In the genomic region with DNA sequence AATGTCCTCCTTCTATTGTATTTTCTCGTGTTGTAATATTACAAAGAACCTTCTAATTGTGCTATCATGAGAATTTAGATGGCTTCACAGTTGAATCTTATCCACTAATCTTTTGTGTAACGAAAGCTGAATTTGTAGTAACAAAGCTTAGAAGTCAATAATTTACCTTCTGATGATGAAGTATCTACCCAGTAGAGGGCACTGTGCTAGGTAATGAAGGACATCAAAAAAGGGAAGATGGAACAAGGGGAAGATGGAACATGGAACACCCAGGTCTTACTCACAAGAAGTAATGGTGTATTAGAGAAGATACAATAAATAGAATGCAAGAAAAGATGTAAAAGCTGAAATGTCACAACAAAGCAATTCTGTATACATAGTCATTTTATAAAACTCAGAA, we compare ENCODE assay signal across 12 cellular contexts.
DNase-seq lines count a peak whose midpoint lies in the region; ATAC-seq, FAIRE-seq and TF ChIP-seq lines count a peak whose summit lies in the region.
"Had no signal": no experiment of that assay in that cellular context is flagged by ENCODE, and none has a peak within 500 bp of the region (broad histone marks: within the 10 kb centered on the region; RNA-seq: fewer than 3 reads in every experiment).

No MANE protein-coding gene starts in this region.

- no peak overlapping the region for H3K27ac Mint-ChIP-seq in nephron progenitor cell
- H3K27ac Mint-ChIP-seq: stimulated activated naive CD8-positive, alpha-beta T cell treated with anti-CD3 and anti-CD28 coated beads, Interleukin-15, amount 100 ng/mL, for 72 hours had no signal

- CTCF ChIA-PET in GM12878 (lab: Yijun Ruan, JAX) = interaction anchor here (0.6 to 2.8 kb wide), 19 partner anchors 8 to 1770 kb away, joined by 3 to 26 read pairs (median 3); no protein-coding TSS in a partner anchor

- H3K9me3 Mint-ChIP-seq in nephron progenitor cell = no peaks in the 10 kb centered on the region
- H3K9me3 Mint-ChIP-seq: stimulated activated naive CD8-positive, alpha-beta T cell treated with anti-CD3 and anti-CD28 coated beads, Interleukin-15, amount 100 ng/mL, for 72 hours had no signal

- DNase-seq in GM12878 (ENCODE audit: low read depth, low spot score) = no peak
- DNase-seq in nephron progenitor cell = no peak
- no peak for DNase-seq in activated CD4-positive, CD25-positive, alpha-beta regulatory T cell (lab: John Stamatoyannopoulos, UW)
- no peak for DNase-seq in activated CD8-positive, alpha-beta memory T cell treated with anti-CD3 and anti-CD28 coated beads, Interleukin-2, amount 50 U/mL, for 4 hours
- no peak for DNase-seq in amniotic stem cell (lab: John Stamatoyannopoulos, UW)
- DNase-seq in NCI-H1436 (lab: John Stamatoyannopoulos, UW) = no peak
- DNase-seq: activated CD4-positive, alpha-beta T cell treated with anti-CD3 and anti-CD28 coated beads, Interleukin-2, amount 50 U/mL, for 4 hours; NCI-H1105; stimulated activated naive CD8-positive, alpha-beta T cell treated with anti-CD3 and anti-CD28 coated beads, Interleukin-15, amount 100 ng/mL, for 72 hours had no signal

- 42% methylated on average over 2 of the region's 2 CpGs for WGBS in GM12878 (ENCODE audit: insufficient coverage, insufficient replicate concordance, low lambda C conversion rate, missing lambda C conversion rate)

- SMC1A ChIA-PET in GM12878 (lab: Charles Lee; ENCODE audit: uncharacterized antibody, unreplicated experiment) = interaction anchor here (0.8 to 2.9 kb wide), 5 partner anchors 9 to 102 kb away, joined by 3 to 13 read pairs (median 3); no protein-coding TSS in a partner anchor

- H3K79me2 ChIP-seq in GM12878 (ENCODE audit: control insufficient read depth, insufficient read depth, low read length) = no peaks in the 10 kb centered on the region

- peak; percentile 30; the same call in 1 of the 2 replicates for TF ChIP-seq RAD21 in GM12878 (IDR thresholded peaks at IDR 0.05; ENCODE audit: insufficient read depth, low read depth, low read length)

- no peaks in the 10 kb centered on the region for H3K9me3 ChIP-seq in GM12878 (replicated peaks; ENCODE audit: control insufficient read depth, insufficient read depth, low read length)
- H3K9me3 ChIP-seq: neutrophil had no signal

- H3K27me3 Mint-ChIP-seq in nephron progenitor cell (ENCODE audit: low read depth, poor library complexity) = no peaks in the 10 kb centered on the region
- H3K27me3 Mint-ChIP-seq: stimulated activated naive CD8-positive, alpha-beta T cell treated with anti-CD3 and anti-CD28 coated beads, Interleukin-15, amount 100 ng/mL, for 72 hours had no signal

- H3K4me1 ChIP-seq in GM12878 (ENCODE audit: control insufficient read depth, insufficient read depth, low read length) = no peaks in the 10 kb centered on the region

- no peaks in the 10 kb centered on the region for H3K4me1 Mint-ChIP-seq in nephron progenitor cell
- H3K4me1 Mint-ChIP-seq: stimulated activated naive CD8-positive, alpha-beta T cell treated with anti-CD3 and anti-CD28 coated beads, Interleukin-15, amount 100 ng/mL, for 72 hours had no signal

- no peaks in the 10 kb centered on the region for H4K20me1 ChIP-seq in GM12878 (ENCODE audit: control insufficient read depth, insufficient read depth)

- H3K4me2 ChIP-seq in GM12878 (ENCODE audit: control insufficient read depth, insufficient read depth) = no peak overlapping the region

- RAD21 ChIA-PET in GM12878 (lab: Charles Lee; ENCODE audit: unreplicated experiment) = interaction anchor here (1.7 kb wide), 1 partner anchor 102 kb away, joined by 8 read pairs; no protein-coding TSS in a partner anchor

- peak; percentile 80 for FAIRE-seq in GM12878 (lab: Jason Lieb, UNC)

- H3K36me3 ChIP-seq in GM12878 (ENCODE audit: control insufficient read depth in 2 of 2, insufficient read depth in 2 of 2, low read length in 1 of 2) = no peaks in the 10 kb centered on the region
- H3K36me3 ChIP-seq: neutrophil had no signal

- no peak for TF ChIP-seq EP300 in GM12878 (IDR thresholded peaks at IDR 0.05; ENCODE audit: borderline replicate concordance in 1 of 2, control insufficient read depth in 1 of 2, low read depth in 2 of 2, low read length in 2 of 2)

- H2AFZ ChIP-seq in GM12878 (ENCODE audit: control insufficient read depth, low read depth, low read length) = no peak overlapping the region

- in situ Hi-C loops in GM12878 (cut with MboI) = no loop called here

- BruUV-seq in GM12878 (replicated peaks; lab: Mats Ljungman, UMichigan) = no TSS peak

- no peaks in the 10 kb centered on the region for H3K27me3 ChIP-seq in GM12878 (replicated peaks in 1 of 2; ENCODE audit: control insufficient read depth in 2 of 2, insufficient read depth in 2 of 2, low read length in 1 of 2)

- intact Hi-C loops in GM12878 (cut with micrococcal nuclease; ENCODE audit: unreplicated experiment) = loop anchor here (1.0 kb wide), 1 partner anchor 102 kb away; no protein-coding TSS in a partner anchor

- TF ChIP-seq CTCF in GM12875 (IDR thresholded peaks at IDR 0.05; ENCODE audit: borderline replicate concordance, insufficient read depth, low read depth, low read length) (peak; percentile 35; the same call in 1 of the 2 replicates), LNCAP (IDR thresholded peaks at IDR 0.05) (peak; percentile 59), GM12878 (IDR thresholded peaks at IDR 0.05 in 2 of 3, conservative IDR thresholded peaks at IDR 0.05 in 1 of 3; ENCODE audit: control insufficient read depth in 2 of 3, extremely low read depth in 1 of 3, insufficient read depth in 1 of 3, low read depth in 3 of 3, low read length in 3 of 3) (peak; percentile 31 to 37 (median 35); a peak in 4 of 6 replicates), nephron progenitor cell (IDR thresholded peaks at IDR 0.05) (peak; percentile 29)

- no peak overlapping the region for H3K4me3 ChIP-seq in GM12875 (ENCODE audit: low read depth, low read length)
- no peak overlapping the region for H3K4me3 ChIP-seq in GM12878

- H3K9ac ChIP-seq in GM12878 (ENCODE audit: control insufficient read depth, insufficient read depth, low read length) = no peak overlapping the region

- no peak overlapping the region for H3K27ac ChIP-seq in GM12878 (ENCODE audit: control insufficient read depth, insufficient read depth)
- H3K27ac ChIP-seq: neutrophil had no signal

- POLR2A ChIA-PET in GM12878 (lab: Charles Lee) = no interaction called here

- ATAC-seq in GM12878 = peak; percentile 46; the same call in 2 of the 3 replicates
- ATAC-seq: stimulated activated naive CD8-positive, alpha-beta T cell treated with anti-CD3 and anti-CD28 coated beads, Interleukin-15, amount 100 ng/mL, for 72 hours had no signal

- H3K36me3 Mint-ChIP-seq in nephron progenitor cell (ENCODE audit: low read depth) = no peaks in the 10 kb centered on the region

- TF ChIP-seq POLR2A in GM12878 (IDR thresholded peaks at IDR 0.05; ENCODE audit: low read depth, low read length) = no peak

- H3K4me3 Mint-ChIP-seq in nephron progenitor cell = no peak overlapping the region
- H3K4me3 Mint-ChIP-seq: stimulated activated naive CD8-positive, alpha-beta T cell treated with anti-CD3 and anti-CD28 coated beads, Interleukin-15, amount 100 ng/mL, for 72 hours had no signal

TF ChIP-seq in GM12878, 131 proteins besides CTCF, POLR2A, EP300 and RAD21 (continues in another document):
- TF ChIP-seq ZBED1 (IDR thresholded peaks at IDR 0.05; ENCODE audit: borderline replicate concordance) (no peak), BMI1 (IDR thresholded peaks at IDR 0.05; ENCODE audit: borderline replicate concordance) (no peak), CBFB (IDR thresholded peaks at IDR 0.05; ENCODE audit: low read depth) (no peak), FOXM1 (IDR thresholded peaks at IDR 0.05; ENCODE audit: low read depth, low read length) (no peak), EZH2 (IDR thresholded peaks at IDR 0.05; ENCODE audit: borderline replicate concordance, control insufficient read depth, low read depth, low read length) (no peak), EGR1 (IDR thresholded peaks at IDR 0.05; ENCODE audit: borderline replicate concordance in 1 of 2, low read depth in 2 of 2, low read length in 2 of 2) (no peak), CBX3 (IDR thresholded peaks at IDR 0.05; ENCODE audit: borderline replicate concordance, low read depth) (no peak), KDM1A (IDR thresholded peaks at IDR 0.05; ENCODE audit: borderline replicate concordance) (no peak), TCF7 (IDR thresholded peaks at IDR 0.05; ENCODE audit: borderline replicate concordance) (no peak), GATAD2B (conservative IDR thresholded peaks at IDR 0.05; ENCODE audit: low read depth) (no peak)
- TF ChIP-seq, protein P1, sequence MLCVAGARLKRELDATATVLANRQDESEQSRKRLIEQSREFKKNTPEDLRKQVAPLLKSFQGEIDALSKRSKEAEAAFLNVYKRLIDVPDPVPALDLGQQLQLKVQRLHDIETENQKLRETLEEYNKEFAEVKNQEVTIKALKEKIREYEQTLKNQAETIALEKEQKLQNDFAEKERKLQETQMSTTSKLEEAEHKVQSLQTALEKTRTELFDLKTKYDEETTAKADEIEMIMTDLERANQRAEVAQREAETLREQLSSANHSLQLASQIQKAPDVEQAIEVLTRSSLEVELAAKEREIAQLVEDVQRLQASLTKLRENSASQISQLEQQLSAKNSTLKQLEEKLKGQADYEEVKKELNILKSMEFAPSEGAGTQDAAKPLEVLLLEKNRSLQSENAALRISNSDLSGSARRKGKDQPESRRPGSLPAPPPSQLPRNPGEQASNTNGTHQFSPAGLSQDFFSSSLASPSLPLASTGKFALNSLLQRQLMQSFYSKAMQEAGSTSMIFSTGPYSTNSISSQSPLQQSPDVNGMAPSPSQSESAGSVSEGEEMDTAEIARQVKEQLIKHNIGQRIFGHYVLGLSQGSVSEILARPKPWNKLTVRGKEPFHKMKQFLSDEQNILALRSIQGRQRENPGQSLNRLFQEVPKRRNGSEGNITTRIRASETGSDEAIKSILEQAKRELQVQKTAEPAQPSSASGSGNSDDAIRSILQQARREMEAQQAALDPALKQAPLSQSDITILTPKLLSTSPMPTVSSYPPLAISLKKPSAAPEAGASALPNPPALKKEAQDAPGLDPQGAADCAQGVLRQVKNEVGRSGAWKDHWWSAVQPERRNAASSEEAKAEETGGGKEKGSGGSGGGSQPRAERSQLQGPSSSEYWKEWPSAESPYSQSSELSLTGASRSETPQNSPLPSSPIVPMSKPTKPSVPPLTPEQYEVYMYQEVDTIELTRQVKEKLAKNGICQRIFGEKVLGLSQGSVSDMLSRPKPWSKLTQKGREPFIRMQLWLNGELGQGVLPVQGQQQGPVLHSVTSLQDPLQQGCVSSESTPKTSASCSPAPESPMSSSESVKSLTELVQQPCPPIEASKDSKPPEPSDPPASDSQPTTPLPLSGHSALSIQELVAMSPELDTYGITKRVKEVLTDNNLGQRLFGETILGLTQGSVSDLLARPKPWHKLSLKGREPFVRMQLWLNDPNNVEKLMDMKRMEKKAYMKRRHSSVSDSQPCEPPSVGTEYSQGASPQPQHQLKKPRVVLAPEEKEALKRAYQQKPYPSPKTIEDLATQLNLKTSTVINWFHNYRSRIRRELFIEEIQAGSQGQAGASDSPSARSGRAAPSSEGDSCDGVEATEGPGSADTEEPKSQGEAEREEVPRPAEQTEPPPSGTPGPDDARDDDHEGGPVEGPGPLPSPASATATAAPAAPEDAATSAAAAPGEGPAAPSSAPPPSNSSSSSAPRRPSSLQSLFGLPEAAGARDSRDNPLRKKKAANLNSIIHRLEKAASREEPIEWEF (IDR thresholded peaks at IDR 0.05; ENCODE audit: insufficient replicate concordance, low read depth, low read length) = no peak
